ENCODE assay signal across 9 cellular contexts in genomic region chrX:65667157-65667502, GRCh38. TPM values are rescaled to one million over a fixed set of nuclear protein-coding genes. Genes with fewer than 3 reads are reported as not detected.
DNase-seq lines count a peak whose midpoint lies in the region; ATAC-seq, FAIRE-seq and TF ChIP-seq lines count a peak whose summit lies in the region.
"Had no signal": no experiment of that assay in that cellular context is flagged by ENCODE, and none has a peak within 500 bp of the region (broad histone marks: within the 10 kb centered on the region; RNA-seq: fewer than 3 reads in every experiment).

No MANE protein-coding gene starts in this region.

- H3K4me3 Mint-ChIP-seq in CD4-positive, alpha-beta memory T cell: peak overlapping the region; percentile 76 to 91 (median 86)
- H3K4me3 Mint-ChIP-seq in neural progenitor cell: peak overlapping the region; percentile 82

- no peaks in the 10 kb centered on the region for H3K27me3 Mint-ChIP-seq in CD4-positive, alpha-beta memory T cell
- peaks cover 2% of the 10 kb centered on the region for H3K27me3 Mint-ChIP-seq in neural progenitor cell (ENCODE audit: insufficient read depth, low read depth)

- intact Hi-C loops in CD4-positive, alpha-beta memory T cell (cut with micrococcal nuclease): no loop called here

- peaks cover 0 to 1% (median 0%) of the 10 kb centered on the region in 8 donors for H3K9me3 Mint-ChIP-seq in CD4-positive, alpha-beta memory T cell
- H3K9me3 Mint-ChIP-seq in neural progenitor cell: peaks cover 20% of the 10 kb centered on the region

- FAIRE-seq in RCC 7860 (lab: Jason Lieb, UNC): no peak
- FAIRE-seq: endometrium had no signal

- no peaks in the 10 kb centered on the region for H3F3A ChIP-seq in neural progenitor cell (ENCODE audit: low read depth)

- no peaks in the 10 kb centered on the region for H3K36me3 ChIP-seq in CD4-positive, alpha-beta memory T cell (ENCODE audit: insufficient read depth, low read length)
- H3K36me3 ChIP-seq in adipocyte (ENCODE audit: control insufficient read depth, insufficient read depth, low read length, severe bottlenecking) (no peaks in the 10 kb centered on the region), neural progenitor cell (no peaks in the 10 kb centered on the region)

- H3K4me1 Mint-ChIP-seq in CD4-positive, alpha-beta memory T cell: peaks cover 17 to 53% (median 36%) of the 10 kb centered on the region in 4 donors
- H3K4me1 Mint-ChIP-seq in neural progenitor cell: peaks cover 13% of the 10 kb centered on the region

- H3K27me3 ChIP-seq in CD4-positive, alpha-beta memory T cell (ENCODE audit: insufficient read depth, low read length): no peaks in the 10 kb centered on the region
- no peaks in the 10 kb centered on the region for H3K27me3 ChIP-seq in adipocyte (replicated peaks; ENCODE audit: control insufficient read depth, insufficient read depth, low read length)
- H3K27me3 ChIP-seq in neural progenitor cell: no peaks in the 10 kb centered on the region

- H3K27ac ChIP-seq in CD4-positive, alpha-beta memory T cell (ENCODE audit: low read depth, low read length): no peak overlapping the region
- H3K27ac ChIP-seq in neural progenitor cell: no peak overlapping the region

- peak overlapping the region; percentile 52 for H3K4me2 ChIP-seq in neural progenitor cell

- POLR2A ChIA-PET in CD4-positive, alpha-beta memory T cell (lab: Charles Lee; ENCODE audit: partially characterized antibody): interaction anchor here (1.1 to 10.9 kb wide), 12 partner anchors 10 to 70 kb away, joined by 3 to 106 read pairs (median 6); no protein-coding TSS in a partner anchor

- CTCF ChIA-PET in CD4-positive, alpha-beta memory T cell (lab: Charles Lee; ENCODE audit: partially characterized antibody): interaction anchor here (0.7 to 2.4 kb wide), 4 partner anchors 10 to 71 kb away, joined by 3 to 9 read pairs (median 4); no protein-coding TSS in a partner anchor

- H2AFZ ChIP-seq in neural progenitor cell (replicated peaks): no peak overlapping the region

- no peaks in the 10 kb centered on the region for H3K9me3 ChIP-seq in CD4-positive, alpha-beta memory T cell (ENCODE audit: control insufficient read depth in 1 of 2, low read length in 2 of 2)
- peaks cover 3% of the 10 kb centered on the region for H3K9me3 ChIP-seq in adipocyte (ENCODE audit: control insufficient read depth, low read length)
- H3K9me3 ChIP-seq in neural progenitor cell (ENCODE audit: low read depth): no peaks in the 10 kb centered on the region

- peak in 1 of 5 donors; percentile 44 for DNase-seq in CD4-positive, alpha-beta memory T cell
- DNase-seq in adipocyte (ENCODE audit: low read depth): no peak
- DNase-seq in neural progenitor cell (ENCODE audit: low spot score): no peak
- DNase-seq in GM03348 (ENCODE audit: low spot score): no peak
- DNase-seq in RCC 7860 (ENCODE audit: low spot score): no peak

- H3K9ac ChIP-seq in adipocyte (ENCODE audit: low read length): peak overlapping the region; percentile 49
- H3K9ac ChIP-seq in neural progenitor cell: no peak overlapping the region

- H3K4me1 ChIP-seq in CD4-positive, alpha-beta memory T cell (ENCODE audit: insufficient read depth, low read length): peaks cover 24% of the 10 kb centered on the region
- H3K4me1 ChIP-seq in adipocyte (ENCODE audit: control insufficient read depth, insufficient read depth, low read length): peaks cover 18% of the 10 kb centered on the region
- peaks cover 4% of the 10 kb centered on the region for H3K4me1 ChIP-seq in neural progenitor cell

- no peaks in the 10 kb centered on the region for H4K20me1 ChIP-seq in neural progenitor cell (ENCODE audit: low read depth)

- TF ChIP-seq CTCF in neural progenitor cell (IDR thresholded peaks at IDR 0.05): no peak

- peak overlapping the region in 1 of 2 donors; percentile 84 for H3K4me3 ChIP-seq in CD4-positive, alpha-beta memory T cell (ENCODE audit: low read length in 2 of 2)
- H3K4me3 ChIP-seq in adipocyte (ENCODE audit: low read length): no peak overlapping the region
- peak overlapping the region; percentile 59 for H3K4me3 ChIP-seq in neural progenitor cell

- peaks cover 35% of the 10 kb centered on the region for H3K79me2 ChIP-seq in neural progenitor cell (ENCODE audit: low read depth)

- ATAC-seq in HG02759 (IDR thresholded peaks at IDR 0.05; ENCODE audit: unreplicated experiment) (peak; percentile 34), HG03432 (IDR thresholded peaks at IDR 0.05; ENCODE audit: unreplicated experiment) (no peak), GM21786 (IDR thresholded peaks at IDR 0.05; ENCODE audit: unreplicated experiment) (no peak)

- H3K36me3 Mint-ChIP-seq in CD4-positive, alpha-beta memory T cell: peaks cover 26 to 33% of the 10 kb centered on the region in 2 donors
- peaks cover 3% of the 10 kb centered on the region for H3K36me3 Mint-ChIP-seq in neural progenitor cell

- H3K27ac Mint-ChIP-seq in CD4-positive, alpha-beta memory T cell: peak overlapping the region; percentile 88 to 94 (median 90)
- peak overlapping the region; percentile 73 for H3K27ac Mint-ChIP-seq in neural progenitor cell

RNA-seq across cellular contexts. Expression of gene MSN, which starts 0.3 kb away (rescaled TPM):
- 100 to 1,000 TPM; 334 to 343 TPM for total RNA-seq in CD4-positive, alpha-beta memory T cell
- 100 to 1,000 TPM; 594 to 669 TPM for polyA plus RNA-seq in CD4-positive, alpha-beta memory T cell
- 97.4 and 131 TPM in 2 replicates for total RNA-seq in neural progenitor cell (ENCODE audit: low replicate concordance)
